8 cellular contexts compared by ENCODE assay signal in genomic region chr5:177497297-177498012, GRCh38. TPM values are rescaled to one million over a fixed set of nuclear protein-coding genes. Genes with fewer than 3 reads are reported as not detected.
DNase-seq lines count a peak whose midpoint lies in the region; ATAC-seq and TF ChIP-seq lines count a peak whose summit lies in the region.

PDLIM7 (minus strand) TSS chr5:177497604; CDS start chr5:177496512, 1,092 bp downstream.

- TF ChIP-seq RAD21 in liver (IDR thresholded peaks at IDR 0.05): peak in 1 of 2 donors; percentile 52

- WGBS in liver: under 1% methylated on average over 72 of the region's 72 CpGs

- ATAC-seq in GM19372 (IDR thresholded peaks at IDR 0.05; ENCODE audit: low read depth, unreplicated experiment) (peak; percentile 75), HG03558 (IDR thresholded peaks at IDR 0.05; ENCODE audit: extremely low read depth, unreplicated experiment) (peak; percentile 51)

- H3K4me1 ChIP-seq in liver (ENCODE audit: control insufficient read depth in 4 of 4, insufficient read depth in 4 of 4, low read length in 3 of 4): peaks cover 0 to 20% (median 9%) of the 10 kb centered on the region in 4 donors

- H3K27me3 ChIP-seq in liver (ENCODE audit: control insufficient read depth in 4 of 4, insufficient read depth in 4 of 4, low read length in 3 of 4): no peaks in the 10 kb centered on the region

- peak within 1 kb of the TSS; percentile 23 to 59 (median 29) for H3K4me3 ChIP-seq in liver (ENCODE audit: low read depth in 1 of 3, low read length in 3 of 3)

- TF ChIP-seq CTCF in C4-2B (conservative IDR thresholded peaks at IDR 0.05) (peak; percentile 42), liver (IDR thresholded peaks at IDR 0.05; ENCODE audit: low read depth, low read length, missing input control) (peak; percentile 2)

- H3K9ac ChIP-seq in liver (ENCODE audit: low read depth in 1 of 2, low read length in 2 of 2): no peak within 1 kb of the TSS

- H3K27ac ChIP-seq in C4-2B: peak within 1 kb of the TSS; percentile 76
- H3K27ac ChIP-seq in liver (ENCODE audit: low read depth in 1 of 2, low read length in 2 of 2): peak within 1 kb of the TSS; percentile 64 to 69

- H3K36me3 ChIP-seq in liver (ENCODE audit: control insufficient read depth in 4 of 4, insufficient read depth in 3 of 4, low read depth in 1 of 4, low read length in 3 of 4): no peaks in the 10 kb centered on the region

- H3K9me3 ChIP-seq in liver (ENCODE audit: control insufficient read depth in 4 of 4, low read length in 3 of 4): no peaks in the 10 kb centered on the region

- DNase-seq in NCI-H748 treated with DMSO at 0.1 percent for 48 hours (lab: John Stamatoyannopoulos, UW) (peak; percentile 96), dermis blood vessel endothelial cell (peak; percentile 98)
- peak; percentile 88 to 90 for DNase-seq in activated CD4-positive, alpha-beta T cell treated with anti-CD3 and anti-CD28 coated beads, Interleukin-2, amount 50 U/mL, for 24 hours (ENCODE audit: low read depth in 1 of 2, low spot score in 1 of 2)
- peak; percentile 93 for DNase-seq in stimulated activated CD4-positive, alpha-beta T cell treated with anti-CD3 and anti-CD28 coated beads, Interleukin-4, amount 100 ng/mL, for 24 hours

TF ChIP-seq in liver, 16 proteins besides CTCF, POLR2A, EP300 and RAD21:
- TF ChIP-seq NR2F2 (IDR thresholded peaks at IDR 0.05) (no peak), HNF4G (IDR thresholded peaks at IDR 0.05) (no peak), FOXA1 (IDR thresholded peaks at IDR 0.05) (no peak), SP1 (IDR thresholded peaks at IDR 0.05) (peak; percentile 87), HNF4A (conservative IDR thresholded peaks at IDR 0.05) (peak in 1 of 2 donors; percentile 19), TAF1 (conservative IDR thresholded peaks at IDR 0.05) (peak; percentile 27), JUND (IDR thresholded peaks at IDR 0.05) (no peak), EGR1 (IDR thresholded peaks at IDR 0.05; ENCODE audit: low read depth in 2 of 2) (peak; percentile 37 to 68), YY1 (IDR thresholded peaks at IDR 0.05) (peak; percentile 66), ZBTB33 (IDR thresholded peaks at IDR 0.05) (no peak), REST (IDR thresholded peaks at IDR 0.05) (peak; percentile 66)

RNA-seq across cellular contexts. Expression of gene PDLIM7, which starts in this region (rescaled TPM):
- total RNA-seq in dermis blood vessel endothelial cell (38.3 and 73.0 TPM in 2 replicates), liver (10 to 100 TPM in 1 of 2 donors, 1 to 10 TPM in 1; 7.0 to 36.0 TPM)
- 1 to 10 TPM; 5.5 to 10.0 TPM for polyA plus RNA-seq in liver

Comparison
In these comparisons a context has a peak if more than half of its experiments do, and no peak if none do; other contexts are left out.
1. Peak in every context shown above with its lines: DNase-seq, ATAC-seq, H3K4me3 ChIP-seq and H3K27ac ChIP-seq.